Comparison of ENCODE assay signal across 1 cellular context in the genomic region with DNA sequence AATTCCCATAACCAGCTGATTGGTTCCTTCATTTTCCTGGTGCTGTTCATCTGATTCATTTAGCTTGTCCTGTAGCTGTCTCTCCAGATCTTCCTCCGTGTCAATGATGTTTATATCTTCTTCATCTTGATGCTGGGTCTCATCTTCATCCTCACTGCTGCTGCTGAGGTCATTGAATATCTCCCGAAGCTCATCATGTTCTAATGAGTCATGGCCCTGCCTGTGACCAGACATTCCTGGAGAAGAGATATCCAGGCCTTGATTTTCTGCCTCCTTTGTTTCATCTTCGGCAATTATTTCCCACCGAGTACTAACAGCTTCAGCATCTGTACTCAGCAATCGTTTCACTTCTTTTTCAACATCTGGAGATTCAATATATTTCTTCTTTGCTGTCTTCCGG.
TF ChIP-seq lines count a peak whose summit lies in the region.

No MANE protein-coding gene starts in this region.

TF ChIP-seq in H1, 55 proteins besides CTCF, POLR2A, EP300 and RAD21:
- TF ChIP-seq FOSL1 (IDR thresholded peaks at IDR 0.05; ENCODE audit: insufficient read depth, low read depth, low read length), result no peak
- no peak for TF ChIP-seq HDAC2 (IDR thresholded peaks at IDR 0.05; ENCODE audit: borderline replicate concordance in 1 of 2, low read depth in 2 of 2, low read length in 2 of 2)
TF ChIP-seq in H1: peak in this region for 0.
